25 cellular contexts compared by ENCODE assay signal in genomic region chr2:29783696-29784095, GRCh38.
"Had no signal": no experiment of that assay in that cellular context is flagged by ENCODE, and none has a peak within 500 bp of the region (broad histone marks: within the 10 kb centered on the region; RNA-seq: fewer than 3 reads in every experiment).

No MANE protein-coding gene starts in this region.

- H3K36me3 ChIP-seq: brain microvascular endothelial cell, esophagus squamous epithelium, left ventricle myocardium inferior, neutrophil, right lobe of liver, tibial nerve had no signal

- FAIRE-seq: astrocyte, frontal cortex, islet of Langerhans had no signal

- H3K9me3 Mint-ChIP-seq: activated T-helper 1 cell treated with anti-CD3 and anti-CD28 coated beads, Interleukin-12 subunit alpha, Interleukin-12 subunit beta, Interleukin-2, Interleukin-4 antibody, amounts not matched to agents 30 ng/mL and 10 ng/mL and 1 ng/mL, durations not matched to agents 14 hours and 24 hours and 36 hours; nephron had no signal

- H3K4me3 ChIP-seq: esophagus squamous epithelium, left ventricle myocardium inferior, lung, mucosa of descending colon, right lobe of liver, tibial nerve had no signal

- H3K4me3 Mint-ChIP-seq: activated T-helper 1 cell treated with anti-CD3 and anti-CD28 coated beads, Interleukin-12 subunit alpha, Interleukin-12 subunit beta, Interleukin-2, Interleukin-4 antibody, amounts not matched to agents 30 ng/mL and 10 ng/mL and 1 ng/mL, durations not matched to agents 14 hours and 24 hours and 36 hours; nephron had no signal

- H3K27ac Mint-ChIP-seq: activated T-helper 1 cell treated with anti-CD3 and anti-CD28 coated beads, Interleukin-12 subunit alpha, Interleukin-12 subunit beta, Interleukin-2, Interleukin-4 antibody, amounts not matched to agents 30 ng/mL and 10 ng/mL and 1 ng/mL, durations not matched to agents 14 hours and 24 hours and 36 hours; nephron had no signal

- ATAC-seq: mucosa of descending colon, right lobe of liver had no signal

- H3K27ac ChIP-seq: brain microvascular endothelial cell, epithelial cell of prostate, esophagus squamous epithelium, left ventricle myocardium inferior, neutrophil, right lobe of liver, tibial nerve had no signal

- H3K27me3 ChIP-seq: brain microvascular endothelial cell, neutrophil, right lobe of liver, tibial nerve had no signal

- H3K9me3 ChIP-seq: esophagus squamous epithelium, left ventricle myocardium inferior, mucosa of descending colon, neutrophil, right lobe of liver, tibial nerve had no signal

- DNase-seq: activated CD4-positive, alpha-beta T cell treated with anti-CD3 and anti-CD28 coated beads for 48 hours; activated CD4-positive, alpha-beta T cell treated with anti-CD3 and anti-CD28 coated beads, Interleukin-2, amount 50 U/mL, for 48 hours; activated CD8-positive, alpha-beta memory T cell treated with anti-CD3 and anti-CD28 coated beads for 24 hours; activated CD8-positive, alpha-beta memory T cell treated with anti-CD3 and anti-CD28 coated beads, Interleukin-2, amount 50 U/mL, for 4 hours; activated gamma-delta T cell; activated naive CD4-positive, alpha-beta T cell treated with anti-CD3 and anti-CD28 coated beads, Interleukin-2, amount 50 U/mL, for 16 hours; activated T-cell treated with anti-CD3 and anti-CD28 coated beads, Interleukin-2, amount 50 U/mL, for 1 hour; amniotic stem cell; brain microvascular endothelial cell; esophagus squamous epithelium; left ventricle myocardium inferior; mesendoderm; mucosa of descending colon; right lobe of liver; stimulated activated CD4-positive, alpha-beta T cell treated with anti-CD3 and anti-CD28 coated beads, Interleukin-2, amount 100 ng/mL, for 48 hours; stimulated activated naive CD4-positive, alpha-beta T cell treated with Interleukin-2 at 50 U/mL for 16 hours had no signal

- H3K4me1 Mint-ChIP-seq: nephron had no signal
